ENCODE assay signal across 11 cellular contexts in the genomic region with DNA sequence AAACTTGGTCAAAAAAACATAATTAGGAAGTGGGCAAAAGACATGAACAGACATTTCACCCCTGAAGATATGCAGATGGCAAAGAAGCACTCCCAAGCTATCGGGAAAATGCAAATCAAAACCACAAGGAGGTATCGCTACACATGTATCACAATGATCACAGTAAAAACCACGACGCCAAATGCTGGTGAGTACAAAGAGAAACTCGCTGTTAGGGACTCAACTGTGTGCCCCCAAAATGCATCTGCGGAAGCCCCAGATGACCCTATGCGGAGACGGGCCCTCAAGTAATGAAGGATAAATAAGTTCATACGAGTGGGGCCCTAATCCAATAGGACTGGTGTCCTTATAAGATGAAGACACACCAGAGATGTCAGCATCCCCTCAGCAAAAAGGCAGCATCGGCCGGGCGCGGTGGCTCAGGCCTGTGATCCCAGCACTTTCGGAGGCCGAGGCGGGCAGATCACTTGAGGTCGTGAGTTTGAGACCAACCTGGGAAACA. TPM values are rescaled to one million over a fixed set of nuclear protein-coding genes. Genes with fewer than 3 reads are reported as not detected.
DNase-seq lines count a peak whose midpoint lies in the region; ATAC-seq and TF ChIP-seq lines count a peak whose summit lies in the region.
"Had no signal": no experiment of that assay in that cellular context is flagged by ENCODE, and none has a peak within 500 bp of the region (broad histone marks: within the 10 kb centered on the region; RNA-seq: fewer than 3 reads in every experiment).

No MANE protein-coding gene starts in this region.

- H3K4me3 Mint-ChIP-seq in activated CD4-positive, alpha-beta T cell treated with anti-CD3 and anti-CD28 coated beads for 36 hours = peak overlapping the region; percentile 38
- peak overlapping the region; percentile 78 for H3K4me3 Mint-ChIP-seq in activated B cell treated with CpG ODN at 0.5 μM for 24 hours

- H3K27ac Mint-ChIP-seq in activated CD4-positive, alpha-beta T cell treated with anti-CD3 and anti-CD28 coated beads for 36 hours = peak overlapping the region; percentile 68
- peak overlapping the region; percentile 92 for H3K27ac Mint-ChIP-seq in activated B cell treated with CpG ODN at 0.5 μM for 24 hours

- intact Hi-C loops in activated CD4-positive, alpha-beta T cell treated with anti-CD3 and anti-CD28 coated beads for 36 hours (cut with DNase I, micrococcal nuclease) = no loop called here
- intact Hi-C loops in activated B cell treated with CpG ODN at 0.5 μM for 24 hours (cut with micrococcal nuclease) = loop anchor here (1.0 to 5.0 kb wide), 4 partner anchors 10 to 135 kb away; a partner anchor contains a TSS

- H3K27me3 Mint-ChIP-seq in activated CD4-positive, alpha-beta T cell treated with anti-CD3 and anti-CD28 coated beads for 36 hours = no peaks in the 10 kb centered on the region
- no peaks in the 10 kb centered on the region for H3K27me3 Mint-ChIP-seq in activated B cell treated with CpG ODN at 0.5 μM for 24 hours

- TF ChIP-seq POLR2A in GM18505 (IDR thresholded peaks at IDR 0.05; ENCODE audit: borderline replicate concordance, extremely low read depth, insufficient read depth, insufficient read length) = no peak

- DNase-seq in activated CD4-positive, alpha-beta T cell treated with anti-CD3 and anti-CD28 coated beads for 36 hours = peak; percentile 48
- DNase-seq in activated CD4-positive, alpha-beta T cell treated with anti-CD3 and anti-CD28 coated beads for 1 hour = no peak
- DNase-seq in activated B cell treated with CpG ODN at 0.5 μM for 24 hours = no peak
- DNase-seq in stimulated activated CD8-positive, alpha-beta memory T cell treated with anti-CD3 and anti-CD28 coated beads, Interleukin-4, amount 100 ng/mL, for 48 hours = peak; percentile 48
- no peak for DNase-seq in ureter (ENCODE audit: low spot score)
- no peak for DNase-seq in RWPE1 (ENCODE audit: low spot score)
- DNase-seq: amygdala, NCI-H2081 treated with DMSO at 0.1 percent for 48 hours had no signal

- peak; percentile 57 for ATAC-seq in activated CD4-positive, alpha-beta T cell treated with anti-CD3 and anti-CD28 coated beads for 36 hours
- ATAC-seq in HG02571 (IDR thresholded peaks at IDR 0.05; ENCODE audit: unreplicated experiment) (peak; percentile 46), activated B cell treated with CpG ODN at 0.5 μM for 24 hours (ENCODE audit: low read depth) (peak; percentile 42), GM18505 (IDR thresholded peaks at IDR 0.05; ENCODE audit: unreplicated experiment) (no peak)
- ATAC-seq: A549 had no signal

- peaks cover 7% of the 10 kb centered on the region for H3K9me3 Mint-ChIP-seq in activated CD4-positive, alpha-beta T cell treated with anti-CD3 and anti-CD28 coated beads for 36 hours (ENCODE audit: low read depth)
- peaks cover 4% of the 10 kb centered on the region for H3K9me3 Mint-ChIP-seq in activated B cell treated with CpG ODN at 0.5 μM for 24 hours

- peaks cover 39% of the 10 kb centered on the region for H3K36me3 Mint-ChIP-seq in activated CD4-positive, alpha-beta T cell treated with anti-CD3 and anti-CD28 coated beads for 36 hours (ENCODE audit: low read depth)
- H3K36me3 Mint-ChIP-seq in activated B cell treated with CpG ODN at 0.5 μM for 24 hours (ENCODE audit: low read depth) = peaks cover 17% of the 10 kb centered on the region

- peaks cover 64% of the 10 kb centered on the region for H3K4me1 Mint-ChIP-seq in activated CD4-positive, alpha-beta T cell treated with anti-CD3 and anti-CD28 coated beads for 36 hours
- peaks cover 84% of the 10 kb centered on the region for H3K4me1 Mint-ChIP-seq in activated B cell treated with CpG ODN at 0.5 μM for 24 hours

- CTCF ChIA-PET in activated CD4-positive, alpha-beta T cell treated with anti-CD3 and anti-CD28 coated beads for 36 hours (lab: Charles Lee) = interaction anchor here (0.7 to 0.9 kb wide), 2 partner anchors 25 to 51 kb away, joined by 3 read pairs; no protein-coding TSS in a partner anchor
- CTCF ChIA-PET in activated B cell treated with CpG ODN at 0.5 μM for 24 hours (lab: Charles Lee) (interaction anchor here (1.0 to 1.5 kb wide), 3 partner anchors 14 to 65 kb away, joined by 3 to 6 read pairs (median 6); a partner anchor contains a TSS), RWPE1 (lab: Yijun Ruan, JAX) (interaction anchor here (0.7 kb wide), 1 partner anchor 24 kb away, joined by 3 read pairs; no protein-coding TSS in a partner anchor)

- POLR2A ChIA-PET in activated CD4-positive, alpha-beta T cell treated with anti-CD3 and anti-CD28 coated beads for 36 hours (lab: Charles Lee) = interaction anchor here (1.0 kb wide), 1 partner anchor 9 kb away, joined by 4 read pairs; no protein-coding TSS in a partner anchor
- POLR2A ChIA-PET in activated B cell treated with CpG ODN at 0.5 μM for 24 hours (lab: Charles Lee) = interaction anchor here (0.5 to 4.2 kb wide), 8 partner anchors 8 to 1547 kb away, joined by 3 to 73 read pairs (median 6); a partner anchor contains a TSS
- POLR2A ChIA-PET in RWPE1 (lab: Yijun Ruan, JAX; ENCODE audit: low non-redundant PET) = no interaction called here

- TF ChIP-seq CTCF in activated B cell treated with CpG ODN at 0.5 μM for 24 hours (IDR thresholded peaks at IDR 0.05) (no peak), RWPE1 (conservative IDR thresholded peaks at IDR 0.05; ENCODE audit: low read depth) (no peak)

- no peak overlapping the region for H3K27ac ChIP-seq in RWPE1
- H3K27ac ChIP-seq: A549 had no signal

RNA-seq across cellular contexts. Expression of a gene that starts 10.2 kb away (rescaled TPM):
- 10 to 100 TPM; 82.9 to 88.0 TPM for total RNA-seq in activated CD4-positive, alpha-beta T cell treated with anti-CD3 and anti-CD28 coated beads for 36 hours
- total RNA-seq in activated B cell treated with CpG ODN at 0.5 μM for 24 hours (159 and 172 TPM in 2 replicates), ureter (150 TPM)

RNA-seq across cellular contexts. Expression of a gene that starts 10.4 kb away (rescaled TPM):
- 10 to 100 TPM; 15.2 to 17.3 TPM for total RNA-seq in activated CD4-positive, alpha-beta T cell treated with anti-CD3 and anti-CD28 coated beads for 36 hours
- 24.5 and 28.8 TPM in 2 replicates for total RNA-seq in activated B cell treated with CpG ODN at 0.5 μM for 24 hours
- 39.1 TPM for total RNA-seq in ureter

RNA-seq across cellular contexts. Expression of a gene that starts 51.5 kb away (rescaled TPM):
- 10 to 100 TPM in 1 of 2 experiments, 1 to 10 TPM in 1; 9.3 to 11.3 TPM for total RNA-seq in activated CD4-positive, alpha-beta T cell treated with anti-CD3 and anti-CD28 coated beads for 36 hours
- total RNA-seq in activated B cell treated with CpG ODN at 0.5 μM for 24 hours (16.3 and 16.4 TPM in 2 replicates), ureter (17.0 TPM)

Comparison
In these comparisons a context has a peak if more than half of its experiments do, and no peak if none do; other contexts are left out.
1. DNase-seq: peak in activated CD4-positive, alpha-beta T cell treated with anti-CD3 and anti-CD28 coated beads for 36 hours (single experiment) and stimulated activated CD8-positive, alpha-beta memory T cell treated with anti-CD3 and anti-CD28 coated beads, Interleukin-4, amount 100 ng/mL, for 48 hours (single experiment); none in activated CD4-positive, alpha-beta T cell treated with anti-CD3 and anti-CD28 coated beads for 1 hour (single experiment), activated B cell treated with CpG ODN at 0.5 μM for 24 hours (single experiment), ureter (single experiment) and RWPE1 (single experiment).